23 cellular contexts compared by ENCODE assay signal in genomic region chr12:43099691-43100163, GRCh38.
DNase-seq lines count a peak whose midpoint lies in the region; FAIRE-seq and TF ChIP-seq lines count a peak whose summit lies in the region.
"Had no signal": no experiment of that assay in that cellular context is flagged by ENCODE, and none has a peak within 500 bp of the region (broad histone marks: within the 10 kb centered on the region; RNA-seq: fewer than 3 reads in every experiment).

No MANE protein-coding gene starts in this region.

- H3K9me2 ChIP-seq in OCI-LY7 (ENCODE audit: insufficient read depth, low read length): no peaks in the 10 kb centered on the region

- intact Hi-C loops in OCI-LY7 (cut with micrococcal nuclease; ENCODE audit: unreplicated experiment): no loop called here

- POLR2A ChIA-PET in OCI-LY7 (lab: Charles Lee): interaction anchor here (0.6 kb wide), 1 partner anchor 49 kb away, joined by 3 read pairs; no protein-coding TSS in a partner anchor

- no peaks in the 10 kb centered on the region for H3K9me3 Mint-ChIP-seq in nephron
- H3K9me3 Mint-ChIP-seq: activated B cell treated with CpG ODN at 0.5 μM for 24 hours, brain had no signal

- H2AFZ ChIP-seq in OCI-LY7 (ENCODE audit: low read length): no peak overlapping the region

- H3K79me2 ChIP-seq in OCI-LY7 (ENCODE audit: insufficient read depth, low read depth, low read length): no peaks in the 10 kb centered on the region

- no peaks in the 10 kb centered on the region for H3K27me3 Mint-ChIP-seq in nephron (ENCODE audit: low read depth)
- H3K27me3 Mint-ChIP-seq: activated naive CD8-positive, alpha-beta T cell treated with anti-CD3 and anti-CD28 coated beads, Interleukin-2, amount 10 ng/mL, durations not matched to agents 7 days and 5 days; CD8-positive, alpha-beta memory T cell had no signal

- CTCF ChIA-PET in OCI-LY7 (lab: Charles Lee; ENCODE audit: unreplicated experiment): no interaction called here

- H4K20me1 ChIP-seq in OCI-LY7 (ENCODE audit: insufficient read depth, low read length): no peaks in the 10 kb centered on the region

- no peak overlapping the region for H3K4me3 ChIP-seq in OCI-LY7 (ENCODE audit: low read depth, low read length, poor library complexity, severe bottlenecking)
- H3K4me3 ChIP-seq: left ventricle myocardium inferior, tibial nerve had no signal

- no peak overlapping the region for H3K27ac ChIP-seq in OCI-LY7 (ENCODE audit: low read depth, low read length, poor library complexity, severe bottlenecking)
- H3K27ac ChIP-seq: foreskin keratinocyte, KMS-11, left ventricle myocardium inferior, tibial nerve had no signal

- no peak overlapping the region for H3K4me3 Mint-ChIP-seq in nephron
- H3K4me3 Mint-ChIP-seq: activated B cell treated with CpG ODN at 0.5 μM for 24 hours; activated naive CD8-positive, alpha-beta T cell treated with anti-CD3 and anti-CD28 coated beads, Interleukin-2, amount 10 ng/mL, durations not matched to agents 7 days and 5 days; brain; CD8-positive, alpha-beta memory T cell had no signal

- H3K9me3 ChIP-seq in OCI-LY7 (ENCODE audit: low read length): no peaks in the 10 kb centered on the region
- H3K9me3 ChIP-seq: left ventricle myocardium inferior, tibial nerve had no signal

- peaks cover 38% of the 10 kb centered on the region for H3K4me1 Mint-ChIP-seq in nephron
- H3K4me1 Mint-ChIP-seq: activated B cell treated with CpG ODN at 0.5 μM for 24 hours; activated naive CD8-positive, alpha-beta T cell treated with anti-CD3 and anti-CD28 coated beads, Interleukin-2, amount 10 ng/mL, durations not matched to agents 7 days and 5 days; CD8-positive, alpha-beta memory T cell had no signal

- no peaks in the 10 kb centered on the region for H3K36me3 ChIP-seq in OCI-LY7 (ENCODE audit: insufficient read depth, low read length)
- H3K36me3 ChIP-seq: left ventricle myocardium inferior, tibial nerve had no signal

- BruUV-seq in OCI-LY7 (replicated peaks; lab: Mats Ljungman, UMichigan): no TSS peak

- FAIRE-seq in RCC 7860 (lab: Jason Lieb, UNC): no peak
- FAIRE-seq: A204.1, GM18507, HTR-8/SVneo had no signal

- DNase-seq in Daoy (ENCODE audit: low read depth) (peak; percentile 9), NCI-H2171 (lab: John Stamatoyannopoulos, UW) (peak; percentile 15), astrocyte of the hippocampus (ENCODE audit: low read depth, low spot score) (peak; percentile 23), OCI-LY7 (ENCODE audit: low spot score) (no peak), RCC 7860 (ENCODE audit: low spot score) (no peak), midbrain (lab: John Stamatoyannopoulos, UW) (no peak)
- no peak for DNase-seq in activated CD4-positive, alpha-beta T cell treated with anti-CD3 and anti-CD28 coated beads, Interleukin-2, amount 50 U/mL, for 4 hours
- DNase-seq: activated B cell treated with CpG ODN at 0.5 μM for 24 hours; activated CD8-positive, alpha-beta memory T cell treated with anti-CD3 and anti-CD28 coated beads, Interleukin-2, amount 50 U/mL, for 4 hours; activated naive CD8-positive, alpha-beta T cell treated with anti-CD3 and anti-CD28 coated beads, Interleukin-2, amount 10 ng/mL, durations not matched to agents 7 days and 5 days; CD8-positive, alpha-beta memory T cell; effector CD4-positive, alpha-beta T cell; foreskin keratinocyte; GF-D8; left ventricle myocardium inferior; NCI-H526 treated with DMSO at 0.1 percent for 48 hours had no signal

- TF ChIP-seq CTCF in nephron (IDR thresholded peaks at IDR 0.05; ENCODE audit: unreplicated experiment in 3 of 3) (no peak), OCI-LY7 (conservative IDR thresholded peaks at IDR 0.05; ENCODE audit: low read length) (no peak)

- no peak overlapping the region for H3K4me2 ChIP-seq in OCI-LY7 (ENCODE audit: low read length)
- H3K4me2 ChIP-seq: KMS-11 had no signal

- H3K36me3 Mint-ChIP-seq in nephron (ENCODE audit: low read depth): no peaks in the 10 kb centered on the region
- H3K36me3 Mint-ChIP-seq: activated naive CD8-positive, alpha-beta T cell treated with anti-CD3 and anti-CD28 coated beads, Interleukin-2, amount 10 ng/mL, durations not matched to agents 7 days and 5 days; brain; CD8-positive, alpha-beta memory T cell had no signal

- peak overlapping the region; percentile 3 to 55 (median 7) for H3K27ac Mint-ChIP-seq in nephron
- H3K27ac Mint-ChIP-seq: activated B cell treated with CpG ODN at 0.5 μM for 24 hours; activated naive CD8-positive, alpha-beta T cell treated with anti-CD3 and anti-CD28 coated beads, Interleukin-2, amount 10 ng/mL, durations not matched to agents 7 days and 5 days; CD8-positive, alpha-beta memory T cell had no signal

- no peaks in the 10 kb centered on the region for H3K4me1 ChIP-seq in OCI-LY7 (ENCODE audit: insufficient read depth, low read length, poor library complexity, severe bottlenecking)
- H3K4me1 ChIP-seq: foreskin keratinocyte, left ventricle myocardium inferior had no signal

Comparison
In these comparisons a context has a peak if more than half of its experiments do, and no peak if none do; other contexts are left out.
1. DNase-seq: peak in Daoy (single experiment), NCI-H2171 (single experiment) and astrocyte of the hippocampus (single experiment); none in OCI-LY7 (single experiment), activated CD4-positive, alpha-beta T cell treated with anti-CD3 and anti-CD28 coated beads, Interleukin-2, amount 50 U/mL, for 4 hours (0 of 2), RCC 7860 (single experiment) and midbrain (single experiment).